ENCODE assay signal across 3 cellular contexts in genomic region chr4:143849296-143849695, GRCh38. TPM values are rescaled to one million over a fixed set of nuclear protein-coding genes. Genes with fewer than 3 reads are reported as not detected.
"Had no signal": no experiment of that assay in that cellular context is flagged by ENCODE, and none has a peak within 500 bp of the region (broad histone marks: within the 10 kb centered on the region; RNA-seq: fewer than 3 reads in every experiment).

No MANE protein-coding gene starts in this region.

RNA-seq across cellular contexts. Expression of gene GYPE, which starts 56.1 kb away (rescaled TPM):
- total RNA-seq: activated CD4-positive, alpha-beta T cell treated with anti-CD3 and anti-CD28 coated beads, Interleukin-2, amount 10 ng/mL, durations not matched to agents 7 days and 5 days; ascending aorta; WTC11 had no signal
